ENCODE assay signal across 17 cellular contexts in genomic region chr14:89924224-89924623, GRCh38.
"Had no signal": no experiment of that assay in that cellular context is flagged by ENCODE, and none has a peak within 500 bp of the region (broad histone marks: within the 10 kb centered on the region; RNA-seq: fewer than 3 reads in every experiment).

No MANE protein-coding gene starts in this region.

- H3K27me3 Mint-ChIP-seq: activated CD4-positive, alpha-beta memory T cell treated with anti-CD3 and anti-CD28 coated beads for 36 hours; activated naive CD8-positive, alpha-beta T cell; natural killer cell treated with Interleukin-12 subunit alpha and Interleukin-12 subunit beta and Interleukin-15 and Interleukin-18, amount 100 ng/mL, for 72 hours had no signal

- DNase-seq: activated CD4-positive, alpha-beta memory T cell treated with anti-CD3 and anti-CD28 coated beads for 36 hours; activated T-cell treated with anti-CD3 and anti-CD28 coated beads for 4 hours; immature natural killer cell; kidney glomerular epithelial cell; mesenchymal stem cell; pancreas; sigmoid colon; spleen; stimulated activated naive CD4-positive, alpha-beta T cell; T-helper 2 cell; thyroid gland had no signal

- H3K4me1 ChIP-seq: pancreas, spleen had no signal

- H3K27ac ChIP-seq: cardiac muscle cell, coronary artery, neutrophil, pancreas, sigmoid colon, spleen, thyroid gland had no signal

- H3K9me3 Mint-ChIP-seq: activated CD4-positive, alpha-beta memory T cell treated with anti-CD3 and anti-CD28 coated beads for 36 hours; immature natural killer cell; natural killer cell treated with Interleukin-12 subunit alpha and Interleukin-12 subunit beta and Interleukin-15 and Interleukin-18, amount 100 ng/mL, for 72 hours had no signal

- H3K27me3 ChIP-seq: cardiac muscle cell, neutrophil, pancreas, sigmoid colon, spleen, thyroid gland had no signal

- H3K36me3 Mint-ChIP-seq: activated CD4-positive, alpha-beta memory T cell treated with anti-CD3 and anti-CD28 coated beads for 36 hours; activated naive CD8-positive, alpha-beta T cell; natural killer cell treated with Interleukin-12 subunit alpha and Interleukin-12 subunit beta and Interleukin-15 and Interleukin-18, amount 100 ng/mL, for 72 hours had no signal

- H3K36me3 ChIP-seq: cardiac muscle cell, neutrophil, pancreas, sigmoid colon had no signal

- ATAC-seq: esophagus mucosa; natural killer cell treated with Interleukin-12 subunit alpha and Interleukin-12 subunit beta and Interleukin-15 and Interleukin-18, amount 100 ng/mL, for 72 hours; pancreas had no signal

- H3K9me3 ChIP-seq: neutrophil, pancreas, sigmoid colon, spleen, thyroid gland had no signal

- H3K4me3 ChIP-seq: cardiac muscle cell, coronary artery, pancreas, sigmoid colon, spleen, thyroid gland had no signal

- H3K4me3 Mint-ChIP-seq: activated CD4-positive, alpha-beta memory T cell treated with anti-CD3 and anti-CD28 coated beads for 36 hours; activated naive CD8-positive, alpha-beta T cell; immature natural killer cell; natural killer cell treated with Interleukin-12 subunit alpha and Interleukin-12 subunit beta and Interleukin-15 and Interleukin-18, amount 100 ng/mL, for 72 hours had no signal
